ENCODE assay signal across 8 cellular contexts in genomic region chr11:43920598-43921419, GRCh38. TPM values are rescaled to one million over a fixed set of nuclear protein-coding genes. Genes with fewer than 3 reads are reported as not detected.
DNase-seq lines count a peak whose midpoint lies in the region; FAIRE-seq and TF ChIP-seq lines count a peak whose summit lies in the region.

No MANE protein-coding gene starts in this region.

- H3K4me1 Mint-ChIP-seq in osteocyte (ENCODE audit: unreplicated experiment), result peaks cover 31% of the 10 kb centered on the region

- H2AFZ ChIP-seq in endothelial cell of umbilical vein (ENCODE audit: low read depth, low read length), result no peak overlapping the region

- peak; percentile 46 for DNase-seq in CD1c-positive myeloid dendritic cell (ENCODE audit: extremely low spot score)
- DNase-seq in HFF-Myc (ENCODE audit: extremely low read depth, low read depth), result peak; percentile 89
- peak; percentile 45 for DNase-seq in OCI-M1 (lab: John Stamatoyannopoulos, UW)
- peak; percentile 96 for DNase-seq in endothelial cell of umbilical vein (ENCODE audit: low read depth, low spot score)
- DNase-seq in osteocyte (ENCODE audit: extremely low spot score, unreplicated experiment), result peak; percentile 46
- no peak for DNase-seq in NCI-H1092 treated with DMSO at 0.1 percent for 48 hours (lab: John Stamatoyannopoulos, UW)
- no peak for DNase-seq in NCI-H2107 treated with DMSO at 0.1 percent for 48 hours (lab: John Stamatoyannopoulos, UW; ENCODE audit: unreplicated experiment)
- no peak for DNase-seq in UCSD-AML1 (lab: John Stamatoyannopoulos, UW; ENCODE audit: unreplicated experiment)

- no peak for TF ChIP-seq POLR2A in endothelial cell of umbilical vein (IDR thresholded peaks at IDR 0.05; ENCODE audit: low read depth, low read length)

- peaks cover 0 to 3% of the 10 kb centered on the region in 2 experiments for H3K36me3 ChIP-seq in endothelial cell of umbilical vein (ENCODE audit: control insufficient read depth in 2 of 2, extremely low read depth in 1 of 2, insufficient read depth in 2 of 2, low read length in 2 of 2)

- no peak overlapping the region for H3K4me3 Mint-ChIP-seq in osteocyte (ENCODE audit: unreplicated experiment)

- BruUV-seq in endothelial cell of umbilical vein (replicated peaks; lab: Mats Ljungman, UMichigan), result TSS peak; percentile 29

- H3K27me3 Mint-ChIP-seq in osteocyte (ENCODE audit: unreplicated experiment), result no peaks in the 10 kb centered on the region

- peak overlapping the region; percentile 75 for H3K27ac ChIP-seq in endothelial cell of umbilical vein (ENCODE audit: insufficient read depth, low read depth, low read length)

- peak overlapping the region; percentile 75 for H3K27ac Mint-ChIP-seq in osteocyte (ENCODE audit: unreplicated experiment)

- H3K9me3 Mint-ChIP-seq in osteocyte (ENCODE audit: unreplicated experiment), result no peaks in the 10 kb centered on the region

- peaks cover 4% of the 10 kb centered on the region for H4K20me1 ChIP-seq in endothelial cell of umbilical vein (replicated peaks; ENCODE audit: control insufficient read depth, extremely low read depth, insufficient read depth, low read length)

- CTCF ChIA-PET in endothelial cell of umbilical vein (lab: Charles Lee), result interaction anchor here (1.2 to 2.1 kb wide), 4 partner anchors 10 to 31 kb away, joined by 3 to 15 read pairs (median 7); no protein-coding TSS in a partner anchor

- H3K9me1 ChIP-seq in endothelial cell of umbilical vein (replicated peaks; ENCODE audit: control insufficient read depth, extremely low read depth, insufficient read depth, low read length), result no peaks in the 10 kb centered on the region

- no peaks in the 10 kb centered on the region for H3K9me3 ChIP-seq in endothelial cell of umbilical vein (replicated peaks; ENCODE audit: control insufficient read depth, insufficient read depth, low read length)

- TF ChIP-seq CTCF in HFF-Myc (IDR thresholded peaks at IDR 0.05; ENCODE audit: low read depth, low read length, missing control alignments), result no peak
- no peak for TF ChIP-seq CTCF in endothelial cell of umbilical vein (IDR thresholded peaks at IDR 0.05; ENCODE audit: extremely low read depth in 1 of 2, insufficient read depth in 1 of 2, low read depth in 1 of 2, low read length in 2 of 2)
- TF ChIP-seq CTCF in osteocyte (IDR thresholded peaks at IDR 0.05), result no peak

- no peak overlapping the region for H3K9ac ChIP-seq in endothelial cell of umbilical vein (replicated peaks; ENCODE audit: extremely low read depth, insufficient read depth, low read length)

- FAIRE-seq in endothelial cell of umbilical vein (lab: Jason Lieb, UNC), result peak; percentile 99

- peaks cover 39% of the 10 kb centered on the region for H3K4me1 ChIP-seq in endothelial cell of umbilical vein (ENCODE audit: control insufficient read depth, extremely low read depth, insufficient read depth, low read length)

- H3K4me2 ChIP-seq in endothelial cell of umbilical vein (ENCODE audit: insufficient read depth, low read length), result no peak overlapping the region

- intact Hi-C loops in endothelial cell of umbilical vein (cut with micrococcal nuclease), result loop anchor here (1.0 kb wide), 1 partner anchor 23 kb away; no protein-coding TSS in a partner anchor

- H3K79me2 ChIP-seq in endothelial cell of umbilical vein (ENCODE audit: control insufficient read depth, insufficient read depth, low read length), result no peaks in the 10 kb centered on the region

- dilution Hi-C loops in endothelial cell of umbilical vein (cut with MboI; ENCODE audit: extremely low pct_ligation_motif_present, low sequenced_read_pairs), result no loop called here

- H3K4me3 ChIP-seq in HFF-Myc (replicated peaks; ENCODE audit: low read depth, low read length) (no peak overlapping the region), endothelial cell of umbilical vein (replicated peaks in 1 of 3; ENCODE audit: insufficient read depth in 1 of 3, low read depth in 1 of 3, low read length in 3 of 3) (no peak overlapping the region)

- H3K36me3 Mint-ChIP-seq in osteocyte (ENCODE audit: unreplicated experiment), result peaks cover 25% of the 10 kb centered on the region

- POLR2A ChIA-PET in endothelial cell of umbilical vein (lab: Charles Lee), result interaction anchor here (0.7 to 2.5 kb wide), 2 partner anchors 22 to 147 kb away, joined by 3 to 8 read pairs; partner anchors contain the start of gene C11orf96

- no peaks in the 10 kb centered on the region for H3K27me3 ChIP-seq in endothelial cell of umbilical vein (ENCODE audit: control insufficient read depth in 2 of 2, insufficient read depth in 2 of 2, low read length in 2 of 2)

TF ChIP-seq in endothelial cell of umbilical vein, 7 proteins besides CTCF, POLR2A, EP300 and RAD21:
- TF ChIP-seq POLR2AphosphoS5 (IDR thresholded peaks at IDR 0.05; ENCODE audit: insufficient read depth, low read depth, low read length) (peak; percentile 89), MYC (IDR thresholded peaks at IDR 0.05; ENCODE audit: low read depth, low read length) (no peak), GATA2 (IDR thresholded peaks at IDR 0.05; ENCODE audit: insufficient read depth, insufficient read length, low read depth, low read length) (peak; percentile 61), JUN (IDR thresholded peaks at IDR 0.05; ENCODE audit: borderline replicate concordance, insufficient read depth, insufficient read length, low read depth) (peak; percentile 92), FOS (IDR thresholded peaks at IDR 0.05; ENCODE audit: borderline replicate concordance, insufficient read depth, low read length) (peak; percentile 98), EZH2 (IDR thresholded peaks at IDR 0.05; ENCODE audit: borderline replicate concordance, low read depth, low read length, severe bottlenecking) (no peak)
- TF ChIP-seq, protein P1, sequence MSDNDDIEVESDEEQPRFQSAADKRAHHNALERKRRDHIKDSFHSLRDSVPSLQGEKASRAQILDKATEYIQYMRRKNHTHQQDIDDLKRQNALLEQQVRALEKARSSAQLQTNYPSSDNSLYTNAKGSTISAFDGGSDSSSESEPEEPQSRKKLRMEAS (IDR thresholded peaks at IDR 0.05; ENCODE audit: insufficient read depth, insufficient read length), result peak; percentile 81

RNA-seq across cellular contexts. Expression of gene C11orf96, which starts 21.6 kb away (rescaled TPM):
- 2.4 and 3.8 TPM in 2 replicates for total RNA-seq in endothelial cell of umbilical vein
- polyA plus RNA-seq in endothelial cell of umbilical vein, result 7.5 and 8.8 TPM in 2 replicates
- 4.8 and 8.3 TPM in 2 replicates for polyA plus RNA-seq in endothelial cell of umbilical vein (2011; cell fraction: cytosol; rRNA removed)
- polyA plus RNA-seq in endothelial cell of umbilical vein (2011; cell fraction: nucleus; rRNA removed), result 5.8 and 6.9 TPM in 2 replicates
- polyA plus RNA-seq in endothelial cell of umbilical vein (2012), result 7.9 and 12.5 TPM in 2 replicates
- 0.70 and 1.3 TPM in 2 replicates for polyA minus RNA-seq in endothelial cell of umbilical vein
- polyA minus RNA-seq in endothelial cell of umbilical vein (2011; cell fraction: cytosol; rRNA and poly(A)+ RNA removed), result not detected
- 1.9 and 4.9 TPM in 2 replicates for polyA minus RNA-seq in endothelial cell of umbilical vein (2011; cell fraction: nucleus; rRNA and poly(A)+ RNA removed)
- 1.1 and 1.2 TPM in 2 replicates for total RNA-seq in osteocyte

RNA-seq across cellular contexts. Expression of gene ALKBH3, which starts 40.2 kb away (rescaled TPM):
- total RNA-seq in endothelial cell of umbilical vein, result 32.3 and 34.7 TPM in 2 replicates
- 23.0 and 28.0 TPM in 2 replicates for polyA plus RNA-seq in endothelial cell of umbilical vein
- 32.3 and 34.3 TPM in 2 replicates for polyA plus RNA-seq in endothelial cell of umbilical vein (2011; cell fraction: cytosol; rRNA removed)
- 30.4 and 31.7 TPM in 2 replicates for polyA plus RNA-seq in endothelial cell of umbilical vein (2011; cell fraction: nucleus; rRNA removed)
- 27.8 and 34.4 TPM in 2 replicates for polyA plus RNA-seq in endothelial cell of umbilical vein (2012)
- 17.7 and 22.7 TPM in 2 replicates for polyA minus RNA-seq in endothelial cell of umbilical vein
- 2.2 TPM for polyA minus RNA-seq in endothelial cell of umbilical vein (2011; cell fraction: cytosol; rRNA and poly(A)+ RNA removed)
- polyA minus RNA-seq in endothelial cell of umbilical vein (2011; cell fraction: nucleus; rRNA and poly(A)+ RNA removed), result 11.3 and 14.6 TPM in 2 replicates
- total RNA-seq in osteocyte, result 32.4 and 39.6 TPM in 2 replicates

Comparison
In these comparisons a context has a peak if more than half of its experiments do, and no peak if none do; other contexts are left out.
1. DNase-seq: peak in CD1c-positive myeloid dendritic cell (single experiment), HFF-Myc (single experiment), OCI-M1 (single experiment), endothelial cell of umbilical vein (single experiment) and osteocyte (single experiment); none in NCI-H1092 treated with DMSO at 0.1 percent for 48 hours (single experiment), NCI-H2107 treated with DMSO at 0.1 percent for 48 hours (single experiment) and UCSD-AML1 (single experiment).